In the genomic region with DNA sequence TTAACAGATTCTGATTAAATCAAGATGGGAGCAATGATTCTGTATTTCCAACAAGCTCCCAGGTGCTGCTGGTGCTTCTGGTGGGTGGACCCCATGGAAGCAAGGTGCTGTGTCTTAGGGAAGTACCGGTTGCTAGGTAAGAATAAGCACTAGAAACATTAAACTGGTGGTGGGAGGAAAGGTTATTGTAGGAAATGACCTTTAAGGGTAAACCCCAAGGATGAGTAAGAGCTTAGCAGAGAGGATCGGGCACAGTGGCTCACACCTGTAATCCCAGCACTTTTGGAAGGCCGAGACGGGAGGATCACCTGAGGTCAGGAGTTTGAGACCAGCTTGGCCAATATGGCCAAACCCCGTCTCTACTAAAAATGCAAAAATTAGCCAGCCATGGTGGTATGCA, we compare ENCODE assay signal across 18 cellular contexts. TPM values are rescaled to one million over a fixed set of nuclear protein-coding genes. Genes with fewer than 3 reads are reported as not detected.
DNase-seq lines count a peak whose midpoint lies in the region; ATAC-seq and TF ChIP-seq lines count a peak whose summit lies in the region.
"Had no signal": no experiment of that assay in that cellular context is flagged by ENCODE, and none has a peak within 500 bp of the region (broad histone marks: within the 10 kb centered on the region; RNA-seq: fewer than 3 reads in every experiment).

No MANE protein-coding gene starts in this region.

- CTCF ChIA-PET in CD4-positive, alpha-beta memory T cell (lab: Charles Lee; ENCODE audit: partially characterized antibody), result interaction anchor here (1.5 to 2.0 kb wide), 2 partner anchors 10 to 18 kb away, joined by 6 to 7 read pairs; no protein-coding TSS in a partner anchor
- CTCF ChIA-PET in activated B cell treated with CpG ODN at 0.5 μM for 24 hours (lab: Charles Lee) (no interaction called here), A673 (lab: Charles Lee) (interaction anchor here (0.6 kb wide), 2 partner anchors 19 to 81 kb away, joined by 3 to 5 read pairs; no protein-coding TSS in a partner anchor)
- CTCF ChIA-PET in naive thymus-derived CD4-positive, alpha-beta T cell (lab: Charles Lee), result no interaction called here

- peaks cover 27% of the 10 kb centered on the region for H3K4me1 Mint-ChIP-seq in activated CD4-positive, alpha-beta T cell treated with anti-CD3 and anti-CD28 coated beads, Interleukin-2, amount 10 ng/mL, durations not matched to agents 24 days and 14 days
- peaks cover 26 to 50% (median 40%) of the 10 kb centered on the region in 4 donors for H3K4me1 Mint-ChIP-seq in CD4-positive, alpha-beta memory T cell
- peaks cover 39% of the 10 kb centered on the region for H3K4me1 Mint-ChIP-seq in activated B cell treated with CpG ODN at 0.5 μM for 24 hours
- H3K4me1 Mint-ChIP-seq in naive thymus-derived CD4-positive, alpha-beta T cell, result peaks cover 26 to 56% (median 49%) of the 10 kb centered on the region in 7 donors

- no peak overlapping the region for H3K4me3 ChIP-seq in CD4-positive, alpha-beta memory T cell (ENCODE audit: low read length in 2 of 2)
- no peak overlapping the region for H3K4me3 ChIP-seq in naive thymus-derived CD4-positive, alpha-beta T cell (ENCODE audit: low read length)
- no peak overlapping the region for H3K4me3 ChIP-seq in A673 (ENCODE audit: low read depth, low read length, poor library complexity, severe bottlenecking)

- DNase-seq in activated CD4-positive, alpha-beta T cell treated with anti-CD3 and anti-CD28 coated beads, Interleukin-2, amount 10 ng/mL, durations not matched to agents 24 days and 14 days, result no peak
- no peak for DNase-seq in activated CD4-positive, alpha-beta T cell treated with anti-CD3 and anti-CD28 coated beads, Interleukin-2, amount 50 U/mL, for 48 hours
- no peak for DNase-seq in CD4-positive, alpha-beta memory T cell
- no peak for DNase-seq in activated B cell treated with CpG ODN at 0.5 μM for 24 hours
- DNase-seq in naive thymus-derived CD4-positive, alpha-beta T cell, result no peak
- DNase-seq in A673 (ENCODE audit: low spot score), result no peak
- no peak for DNase-seq in NCI-H774 (lab: John Stamatoyannopoulos, UW)
- no peak for DNase-seq in stimulated activated CD4-positive, alpha-beta T cell treated with anti-CD3 and anti-CD28 coated beads, Interleukin-15, amount 100 ng/mL, for 24 hours
- DNase-seq: DND-41, GDM1, HFFc6, MM.1S, NCI-H1105 treated with DMSO at 0.1 percent for 48 hours, NCI-H187, NCI-H2171, NCI-H446 treated with DMSO at 0.1 percent for 48 hours, NCI-H748 treated with DMSO at 0.1 percent for 48 hours had no signal

- peaks cover 13% of the 10 kb centered on the region for H3K36me3 Mint-ChIP-seq in activated CD4-positive, alpha-beta T cell treated with anti-CD3 and anti-CD28 coated beads, Interleukin-2, amount 10 ng/mL, durations not matched to agents 24 days and 14 days (ENCODE audit: low read depth)
- peaks cover 0 to 3% of the 10 kb centered on the region in 2 donors for H3K36me3 Mint-ChIP-seq in CD4-positive, alpha-beta memory T cell
- H3K36me3 Mint-ChIP-seq in activated B cell treated with CpG ODN at 0.5 μM for 24 hours (ENCODE audit: low read depth), result peaks cover 8% of the 10 kb centered on the region
- H3K36me3 Mint-ChIP-seq in naive thymus-derived CD4-positive, alpha-beta T cell, result peaks cover 0 to 21% (median 6%) of the 10 kb centered on the region in 5 donors

- H3K9me3 Mint-ChIP-seq in activated CD4-positive, alpha-beta T cell treated with anti-CD3 and anti-CD28 coated beads, Interleukin-2, amount 10 ng/mL, durations not matched to agents 24 days and 14 days, result no peaks in the 10 kb centered on the region
- peaks cover 0 to 2% (median 0%) of the 10 kb centered on the region in 8 donors for H3K9me3 Mint-ChIP-seq in CD4-positive, alpha-beta memory T cell
- no peaks in the 10 kb centered on the region for H3K9me3 Mint-ChIP-seq in activated B cell treated with CpG ODN at 0.5 μM for 24 hours
- H3K9me3 Mint-ChIP-seq in naive thymus-derived CD4-positive, alpha-beta T cell, result peaks cover 0 to 4% (median 0%) of the 10 kb centered on the region in 11 donors

- H3K27ac ChIP-seq in CD4-positive, alpha-beta memory T cell (ENCODE audit: low read depth, low read length), result no peak overlapping the region
- peak overlapping the region; percentile 5 for H3K27ac ChIP-seq in naive thymus-derived CD4-positive, alpha-beta T cell (ENCODE audit: low read depth, low read length)
- H3K27ac ChIP-seq in A673 (ENCODE audit: low read depth, low read length, poor library complexity, severe bottlenecking), result no peak overlapping the region

- peak overlapping the region; percentile 58 for H3K27ac Mint-ChIP-seq in activated CD4-positive, alpha-beta T cell treated with anti-CD3 and anti-CD28 coated beads, Interleukin-2, amount 10 ng/mL, durations not matched to agents 24 days and 14 days
- peak overlapping the region; percentile 2 to 96 (median 78) for H3K27ac Mint-ChIP-seq in CD4-positive, alpha-beta memory T cell
- H3K27ac Mint-ChIP-seq in activated B cell treated with CpG ODN at 0.5 μM for 24 hours, result peak overlapping the region; percentile 53
- H3K27ac Mint-ChIP-seq in naive thymus-derived CD4-positive, alpha-beta T cell, result peak overlapping the region; percentile 68 to 99 (median 87)
- H3K27ac Mint-ChIP-seq: HFFc6 had no signal

- ATAC-seq in activated B cell treated with CpG ODN at 0.5 μM for 24 hours (ENCODE audit: low read depth), result no peak
- ATAC-seq in naive thymus-derived CD4-positive, alpha-beta T cell, result no peak

- peaks cover 1% of the 10 kb centered on the region for H3K36me3 ChIP-seq in CD4-positive, alpha-beta memory T cell (ENCODE audit: insufficient read depth, low read length)
- H3K36me3 ChIP-seq in naive thymus-derived CD4-positive, alpha-beta T cell (ENCODE audit: control insufficient read depth in 2 of 3, insufficient read depth in 3 of 3, low read length in 3 of 3), result no peaks in the 10 kb centered on the region
- no peaks in the 10 kb centered on the region for H3K36me3 ChIP-seq in A673 (ENCODE audit: insufficient read depth, low read length, poor library complexity, severe bottlenecking)

- TF ChIP-seq CTCF in activated B cell treated with CpG ODN at 0.5 μM for 24 hours (IDR thresholded peaks at IDR 0.05) (no peak), A673 (conservative IDR thresholded peaks at IDR 0.05; ENCODE audit: low read depth, low read length) (no peak)

- no peaks in the 10 kb centered on the region for H3K9me3 ChIP-seq in CD4-positive, alpha-beta memory T cell (ENCODE audit: control insufficient read depth in 1 of 2, low read length in 2 of 2)
- no peaks in the 10 kb centered on the region for H3K9me3 ChIP-seq in naive thymus-derived CD4-positive, alpha-beta T cell (ENCODE audit: control insufficient read depth in 2 of 3, low read length in 3 of 3)
- H3K9me3 ChIP-seq in A673 (ENCODE audit: low read depth, low read length, poor library complexity, severe bottlenecking), result no peaks in the 10 kb centered on the region

- POLR2A ChIA-PET in CD4-positive, alpha-beta memory T cell (lab: Charles Lee; ENCODE audit: partially characterized antibody), result interaction anchor here (1.3 to 2.2 kb wide), 3 partner anchors 10 to 17 kb away, joined by 3 to 5 read pairs (median 5); no protein-coding TSS in a partner anchor
- POLR2A ChIA-PET in activated B cell treated with CpG ODN at 0.5 μM for 24 hours (lab: Charles Lee), result interaction anchor here (1.7 kb wide), 1 partner anchor 17 kb away, joined by 4 read pairs; no protein-coding TSS in a partner anchor
- POLR2A ChIA-PET in naive thymus-derived CD4-positive, alpha-beta T cell (lab: Charles Lee), result interaction anchor here (0.7 to 3.1 kb wide), 6 partner anchors 10 to 81 kb away, joined by 3 to 11 read pairs (median 6); a partner anchor contains a TSS
- POLR2A ChIA-PET in A673 (lab: Charles Lee; ENCODE audit: low non-redundant PET), result no interaction called here

- peaks cover 34% of the 10 kb centered on the region for H3K4me1 ChIP-seq in CD4-positive, alpha-beta memory T cell (ENCODE audit: insufficient read depth, low read length)
- peaks cover 16 to 29% of the 10 kb centered on the region in 2 donors for H3K4me1 ChIP-seq in naive thymus-derived CD4-positive, alpha-beta T cell (ENCODE audit: control insufficient read depth in 2 of 2, insufficient read depth in 2 of 2, low read length in 2 of 2)
- peaks cover 9% of the 10 kb centered on the region for H3K4me1 ChIP-seq in A673 (ENCODE audit: insufficient read depth, low read length, poor library complexity, severe bottlenecking)

- BruUV-seq in A673 (replicated peaks; lab: Mats Ljungman, UMichigan), result no TSS peak

- intact Hi-C loops in activated CD4-positive, alpha-beta T cell treated with anti-CD3 and anti-CD28 coated beads, Interleukin-2, amount 10 ng/mL, durations not matched to agents 24 days and 14 days (cut with micrococcal nuclease), result loop anchor here (5.0 kb wide), 1 partner anchor 43 kb away; no protein-coding TSS in a partner anchor
- intact Hi-C loops in CD4-positive, alpha-beta memory T cell (cut with micrococcal nuclease), result no loop called here
- intact Hi-C loops in activated B cell treated with CpG ODN at 0.5 μM for 24 hours (cut with micrococcal nuclease) (loop anchor here (5.0 kb wide), 1 partner anchor 58 kb away; a partner anchor contains a TSS), A673 (cut with micrococcal nuclease; ENCODE audit: unreplicated experiment) (no loop called here)
- intact Hi-C loops in naive thymus-derived CD4-positive, alpha-beta T cell (cut with micrococcal nuclease), result loop anchor here in 1 of 2 donors (5.0 kb wide), 1 partner anchor 58 kb away; a partner anchor contains a TSS

- H3K4me3 Mint-ChIP-seq in activated CD4-positive, alpha-beta T cell treated with anti-CD3 and anti-CD28 coated beads, Interleukin-2, amount 10 ng/mL, durations not matched to agents 24 days and 14 days, result no peak overlapping the region
- peak overlapping the region in 1 of 8 donors; percentile 30 for H3K4me3 Mint-ChIP-seq in CD4-positive, alpha-beta memory T cell
- no peak overlapping the region for H3K4me3 Mint-ChIP-seq in activated B cell treated with CpG ODN at 0.5 μM for 24 hours
- no peak overlapping the region for H3K4me3 Mint-ChIP-seq in naive thymus-derived CD4-positive, alpha-beta T cell
- H3K4me3 Mint-ChIP-seq: CD14-positive monocyte, HFFc6 had no signal

- no peaks in the 10 kb centered on the region for H3K27me3 ChIP-seq in CD4-positive, alpha-beta memory T cell (ENCODE audit: insufficient read depth, low read length)
- no peaks in the 10 kb centered on the region for H3K27me3 ChIP-seq in naive thymus-derived CD4-positive, alpha-beta T cell (ENCODE audit: control insufficient read depth in 2 of 2, insufficient read depth in 2 of 2, low read length in 2 of 2)
- no peaks in the 10 kb centered on the region for H3K27me3 ChIP-seq in A673 (replicated peaks; ENCODE audit: insufficient read depth, low read depth, low read length, poor library complexity)

- no peaks in the 10 kb centered on the region for H3K27me3 Mint-ChIP-seq in activated CD4-positive, alpha-beta T cell treated with anti-CD3 and anti-CD28 coated beads, Interleukin-2, amount 10 ng/mL, durations not matched to agents 24 days and 14 days
- H3K27me3 Mint-ChIP-seq in CD4-positive, alpha-beta memory T cell, result no peaks in the 10 kb centered on the region
- H3K27me3 Mint-ChIP-seq in activated B cell treated with CpG ODN at 0.5 μM for 24 hours, result no peaks in the 10 kb centered on the region
- H3K27me3 Mint-ChIP-seq in naive thymus-derived CD4-positive, alpha-beta T cell, result no peaks in the 10 kb centered on the region

RNA-seq across cellular contexts. Expression of a gene that starts 16.2 kb away (rescaled TPM):
- total RNA-seq in activated CD4-positive, alpha-beta T cell treated with anti-CD3 and anti-CD28 coated beads, Interleukin-2, amount 10 ng/mL, durations not matched to agents 24 days and 14 days, result 6.2 and 6.7 TPM in 2 replicates
- total RNA-seq in CD4-positive, alpha-beta memory T cell, result 100 to 1,000 TPM; 102 TPM
- polyA plus RNA-seq in CD4-positive, alpha-beta memory T cell, result 10 to 100 TPM; 54.8 to 93.1 TPM
- total RNA-seq in activated B cell treated with CpG ODN at 0.5 μM for 24 hours (31.4 and 37.4 TPM in 2 replicates), A673 (2021) (1.4 and 1.5 TPM in 2 replicates)
- total RNA-seq in naive thymus-derived CD4-positive, alpha-beta T cell, result 100 to 1,000 TPM in 4 of 5 experiments, 10 to 100 TPM in 1; 18.9 to 105 (median 102) TPM
- 10 to 100 TPM; 61.7 to 67.5 TPM for polyA plus RNA-seq in naive thymus-derived CD4-positive, alpha-beta T cell

RNA-seq across cellular contexts. Expression of a gene that starts 56.4 kb away (rescaled TPM):
- 146 and 147 TPM in 2 replicates for total RNA-seq in activated CD4-positive, alpha-beta T cell treated with anti-CD3 and anti-CD28 coated beads, Interleukin-2, amount 10 ng/mL, durations not matched to agents 24 days and 14 days
- total RNA-seq in CD4-positive, alpha-beta memory T cell, result 100 to 1,000 TPM; 158 TPM
- polyA plus RNA-seq in CD4-positive, alpha-beta memory T cell, result 100 to 1,000 TPM; 450 to 559 TPM
- total RNA-seq in activated B cell treated with CpG ODN at 0.5 μM for 24 hours, result 191 and 212 TPM in 2 replicates
- total RNA-seq in naive thymus-derived CD4-positive, alpha-beta T cell, result 100 to 1,000 TPM in 4 of 5 experiments, 10 to 100 TPM in 1; 61.8 to 170 (median 119) TPM
- 100 to 1,000 TPM; 415 to 455 TPM for polyA plus RNA-seq in naive thymus-derived CD4-positive, alpha-beta T cell
- 106 and 148 TPM in 2 replicates for total RNA-seq in A673 (2021)

Comparison
In these comparisons a context has a peak if more than half of its experiments do, and no peak if none do; other contexts are left out.
1. intact Hi-C loops: an anchor here in activated CD4-positive, alpha-beta T cell treated with anti-CD3 and anti-CD28 coated beads, Interleukin-2, amount 10 ng/mL, durations not matched to agents 24 days and 14 days (5.0 kb wide) and activated B cell treated with CpG ODN at 0.5 μM for 24 hours (5.0 kb wide); none called in CD4-positive, alpha-beta memory T cell and A673.
2. CTCF ChIA-PET loops: an anchor here in CD4-positive, alpha-beta memory T cell (1.5 to 2.0 kb wide) and A673 (0.6 kb wide); none called in activated B cell treated with CpG ODN at 0.5 μM for 24 hours and naive thymus-derived CD4-positive, alpha-beta T cell.